10 cellular contexts compared by ENCODE assay signal in the genomic region with DNA sequence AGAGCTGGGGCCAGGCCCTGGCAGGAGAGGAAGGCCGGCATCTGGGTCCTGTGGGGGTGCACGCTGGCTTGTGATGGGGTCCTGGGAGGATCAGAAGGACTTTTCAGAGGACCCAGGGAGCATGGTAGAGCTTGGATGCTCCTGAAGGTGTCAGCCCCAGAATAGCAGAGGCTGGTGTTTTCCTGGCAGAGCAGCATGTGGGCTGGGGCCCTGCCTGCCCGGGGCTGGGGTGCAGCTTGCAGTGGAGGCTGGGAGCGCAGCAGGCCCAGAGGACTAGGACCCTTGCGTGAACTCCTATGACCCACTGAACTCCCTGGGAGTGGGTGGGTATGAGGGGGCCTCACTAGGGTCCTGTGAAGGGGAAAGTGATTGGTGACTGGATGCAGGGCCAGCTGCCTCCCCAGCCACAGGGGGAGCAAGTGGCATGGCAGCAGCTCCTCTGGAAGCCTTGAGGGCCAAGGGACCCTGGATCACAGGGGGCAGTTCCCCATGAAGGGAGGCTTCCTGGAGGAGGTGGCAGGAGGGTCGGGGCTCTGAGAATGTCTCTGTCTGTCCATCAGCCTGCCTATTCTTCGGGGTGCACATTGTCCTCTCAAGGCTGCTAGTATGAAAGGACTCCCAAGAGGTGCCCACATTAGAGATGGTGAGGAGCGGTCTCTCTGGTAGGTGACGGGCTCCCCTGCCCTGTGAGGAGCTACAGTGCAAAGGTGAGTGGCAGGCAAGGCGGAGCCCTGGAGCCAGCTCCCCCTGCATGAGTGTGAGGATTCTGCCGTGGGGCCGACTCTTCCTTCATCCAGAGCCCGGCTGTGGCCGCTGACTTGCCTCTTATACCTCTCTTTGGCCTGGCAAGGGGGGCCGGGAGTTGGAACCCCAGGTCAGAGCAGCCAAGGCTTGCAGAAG.
"Had no signal": no experiment of that assay in that cellular context is flagged by ENCODE, and none has a peak within 500 bp of the region (broad histone marks: within the 10 kb centered on the region; RNA-seq: fewer than 3 reads in every experiment).

No MANE protein-coding gene starts in this region.

- FAIRE-seq: colon had no signal

- H3K36me3 ChIP-seq: esophagus muscularis mucosa, SJCRH30, upper lobe of left lung had no signal

- H3K9me3 Mint-ChIP-seq: activated naive CD4-positive, alpha-beta T cell treated with anti-CD3 and anti-CD28 coated beads, Interleukin-2, amount 50 U/mL, for 72 hours; naive B cell; stimulated activated effector memory CD8-positive, alpha-beta T cell treated with anti-CD3 and anti-CD28 coated beads, Interleukin-12 subunit alpha, Interleukin-12 subunit beta, amount 100 ng/mL, for 72 hours had no signal

- H3K27ac ChIP-seq: upper lobe of left lung had no signal

- DNase-seq: glutamatergic neuron, naive B cell, SJCRH30 had no signal

- ATAC-seq: activated naive CD4-positive, alpha-beta T cell treated with anti-CD3 and anti-CD28 coated beads, Interleukin-2, amount 50 U/mL, for 72 hours; left lobe of liver; stimulated activated effector memory CD8-positive, alpha-beta T cell treated with anti-CD3 and anti-CD28 coated beads, Interleukin-12 subunit alpha, Interleukin-12 subunit beta, amount 100 ng/mL, for 72 hours had no signal

- H3K4me2 ChIP-seq: smooth muscle cell had no signal

- H3K27me3 ChIP-seq: esophagus muscularis mucosa, upper lobe of left lung had no signal

- H3K27ac Mint-ChIP-seq: activated naive CD4-positive, alpha-beta T cell treated with anti-CD3 and anti-CD28 coated beads, Interleukin-2, amount 50 U/mL, for 72 hours; stimulated activated effector memory CD8-positive, alpha-beta T cell treated with anti-CD3 and anti-CD28 coated beads, Interleukin-12 subunit alpha, Interleukin-12 subunit beta, amount 100 ng/mL, for 72 hours had no signal

- H3K9me3 ChIP-seq: esophagus muscularis mucosa, SJCRH30, upper lobe of left lung had no signal

- H3K36me3 Mint-ChIP-seq: activated naive CD4-positive, alpha-beta T cell treated with anti-CD3 and anti-CD28 coated beads, Interleukin-2, amount 50 U/mL, for 72 hours; naive B cell; stimulated activated effector memory CD8-positive, alpha-beta T cell treated with anti-CD3 and anti-CD28 coated beads, Interleukin-12 subunit alpha, Interleukin-12 subunit beta, amount 100 ng/mL, for 72 hours had no signal

- H3K4me3 Mint-ChIP-seq: naive B cell; stimulated activated effector memory CD8-positive, alpha-beta T cell treated with anti-CD3 and anti-CD28 coated beads, Interleukin-12 subunit alpha, Interleukin-12 subunit beta, amount 100 ng/mL, for 72 hours had no signal

- H3K4me3 ChIP-seq: esophagus muscularis mucosa, SJCRH30, smooth muscle cell, upper lobe of left lung had no signal
